Comparison of ENCODE assay signal across 13 cellular contexts in genomic region chr14:44609201-44609600, GRCh38.
DNase-seq lines count a peak whose midpoint lies in the region; ATAC-seq and TF ChIP-seq lines count a peak whose summit lies in the region.
"Had no signal": no experiment of that assay in that cellular context is flagged by ENCODE, and none has a peak within 500 bp of the region (broad histone marks: within the 10 kb centered on the region; RNA-seq: fewer than 3 reads in every experiment).

No MANE protein-coding gene starts in this region.

- H3K9me3 ChIP-seq in smooth muscle cell (replicated peaks; ENCODE audit: low read depth): no peaks in the 10 kb centered on the region

- H3K9me3 Mint-ChIP-seq in GM23338 (no peaks in the 10 kb centered on the region; the same call in 2 of the 3 replicates), T-cell (peaks cover 0 to 6% (median 0%) of the 10 kb centered on the region in 3 donors)
- H3K9me3 Mint-ChIP-seq: CD4-positive, alpha-beta T cell had no signal

- no peak overlapping the region for H3K27ac ChIP-seq in GM23338 (ENCODE audit: low read depth)
- no peak overlapping the region for H3K27ac ChIP-seq in smooth muscle cell (ENCODE audit: low read depth)

- no peak overlapping the region for H3K9ac ChIP-seq in smooth muscle cell (ENCODE audit: low read depth)

- H3K4me2 ChIP-seq in GM23338 (no peak overlapping the region), smooth muscle cell (peak overlapping the region; percentile 22)

- H3K4me1 ChIP-seq in GM23338 (ENCODE audit: insufficient read depth): no peaks in the 10 kb centered on the region
- H3K4me1 ChIP-seq in smooth muscle cell (ENCODE audit: low read depth): no peaks in the 10 kb centered on the region

- CTCF ChIA-PET in T-cell (lab: Charles Lee): no interaction called here

- H3F3A ChIP-seq in GM23338 (replicated peaks; ENCODE audit: low read depth) (no peaks in the 10 kb centered on the region), smooth muscle cell (ENCODE audit: low read depth) (no peaks in the 10 kb centered on the region)

- peak overlapping the region; percentile 47; the same call in 1 of the 2 replicates for H3K27ac Mint-ChIP-seq in GM23338
- H3K27ac Mint-ChIP-seq in T-cell: no peak overlapping the region
- H3K27ac Mint-ChIP-seq: B cell; CD4-positive, alpha-beta T cell had no signal

- H3K36me3 Mint-ChIP-seq in GM23338 (ENCODE audit: low read depth) (no peaks in the 10 kb centered on the region), T-cell (no peaks in the 10 kb centered on the region)

- H3K27me3 ChIP-seq in GM23338 (ENCODE audit: insufficient read depth) (no peaks in the 10 kb centered on the region), smooth muscle cell (ENCODE audit: low read depth) (no peaks in the 10 kb centered on the region)

- H3K4me3 Mint-ChIP-seq in GM23338 (no peak overlapping the region), T-cell (no peak overlapping the region)
- H3K4me3 Mint-ChIP-seq: B cell; CD4-positive, alpha-beta T cell had no signal

- H4K20me1 ChIP-seq in GM23338 (replicated peaks; ENCODE audit: insufficient read depth) (no peaks in the 10 kb centered on the region), smooth muscle cell (ENCODE audit: low read depth) (no peaks in the 10 kb centered on the region)

- 26% methylated on average over 1 of the region's 1 CpG for WGBS in smooth muscle cell (ENCODE audit: low lambda C conversion rate)

- H2AFZ ChIP-seq in GM23338: no peak overlapping the region
- H2AFZ ChIP-seq in smooth muscle cell (ENCODE audit: low read depth): peak overlapping the region; percentile 61

- POLR2A ChIA-PET in T-cell (lab: Charles Lee): no interaction called here

- TF ChIP-seq CTCF in GM23338 (conservative IDR thresholded peaks at IDR 0.05; ENCODE audit: low read depth in 2 of 2): no peak
- TF ChIP-seq CTCF in smooth muscle cell (IDR thresholded peaks at IDR 0.05; ENCODE audit: borderline replicate concordance, insufficient read depth, poor library complexity, severe bottlenecking): no peak

- ATAC-seq in GM23338: no peak
- ATAC-seq in T-cell (replicated peaks in 1 of 4): no peak
- ATAC-seq in sciatic nerve: no peak
- ATAC-seq: HCT116 had no signal

- H3K4me1 Mint-ChIP-seq in GM23338 (no peaks in the 10 kb centered on the region), T-cell (no peaks in the 10 kb centered on the region)
- H3K4me1 Mint-ChIP-seq: B cell had no signal

- H3K4me3 ChIP-seq in GM23338 (no peak overlapping the region), smooth muscle cell (no peak overlapping the region)

- DNase-seq in NCI-H1105 treated with DMSO at 0.1 percent for 48 hours (lab: John Stamatoyannopoulos, UW) (peak; percentile 45), NCI-H1105 (lab: John Stamatoyannopoulos, UW) (no peak), GM23338 (ENCODE audit: low spot score) (no peak), NCI-H345 (lab: John Stamatoyannopoulos, UW) (peak; percentile 37), smooth muscle cell (lab: John Stamatoyannopoulos, UW; ENCODE audit: unreplicated experiment) (no peak), T-cell (no peak), NCI-H2227 (lab: John Stamatoyannopoulos, UW; ENCODE audit: unreplicated experiment) (no peak), sciatic nerve (ENCODE audit: low spot score) (no peak)
- DNase-seq: C1 segment of cervical spinal cord; CD4-positive, alpha-beta T cell; IMR-90 had no signal

- H3K36me3 ChIP-seq in GM23338 (ENCODE audit: insufficient read depth) (no peaks in the 10 kb centered on the region), smooth muscle cell (ENCODE audit: low read depth) (no peaks in the 10 kb centered on the region)

- H3K27me3 Mint-ChIP-seq in GM23338 (ENCODE audit: insufficient read depth, low read depth, poor library complexity) (no peaks in the 10 kb centered on the region), T-cell (no peaks in the 10 kb centered on the region)
- H3K27me3 Mint-ChIP-seq: B cell; CD4-positive, alpha-beta T cell had no signal

- H3K9me2 ChIP-seq in GM23338 (ENCODE audit: insufficient read depth): no peaks in the 10 kb centered on the region; the same call in 1 of the 2 replicates

- H3K79me2 ChIP-seq in GM23338 (replicated peaks; ENCODE audit: insufficient read depth) (no peaks in the 10 kb centered on the region), smooth muscle cell (ENCODE audit: low read depth) (no peaks in the 10 kb centered on the region)

- intact Hi-C loops in sciatic nerve (cut with DNase I): no loop called here

TF ChIP-seq in GM23338, 12 proteins besides CTCF, POLR2A, EP300 and RAD21:
- TF ChIP-seq EZH2 (IDR thresholded peaks at IDR 0.05; ENCODE audit: low read depth, unreplicated experiment) (no peak), ZNF114 (CRISPR knock-in tag; IDR thresholded peaks at IDR 0.05) (no peak), NANOG (IDR thresholded peaks at IDR 0.05; ENCODE audit: borderline replicate concordance) (no peak), STAT1 (IDR thresholded peaks at IDR 0.05; ENCODE audit: unreplicated experiment) (no peak), CREB1 (CRISPR knock-in tag; IDR thresholded peaks at IDR 0.05; ENCODE audit: low read depth) (no peak), ETS1 (IDR thresholded peaks at IDR 0.05) (no peak)

Comparison
In these comparisons a context has a peak if more than half of its experiments do, and no peak if none do; other contexts are left out.
1. DNase-seq: peak in NCI-H1105 treated with DMSO at 0.1 percent for 48 hours (single experiment) and NCI-H345 (single experiment); none in NCI-H1105 (single experiment), GM23338 (single experiment), smooth muscle cell (single experiment), T-cell (0 of 34), NCI-H2227 (single experiment) and sciatic nerve (single experiment).